In genomic region chr2:135227386-135227785, GRCh38 we compare ENCODE assay signal across 28 cellular contexts.
A peak's percentile ranks its signal among the peaks of the same experiment; 100 is the strongest.
DNase-seq lines count a peak whose midpoint lies in the region; ATAC-seq, FAIRE-seq and TF ChIP-seq lines count a peak whose summit lies in the region.
"Had no signal": no experiment of that assay in that cellular context is flagged by ENCODE, and none has a peak within 500 bp of the region (broad histone marks: within the 10 kb centered on the region; RNA-seq: fewer than 3 reads in every experiment).

No MANE protein-coding gene starts in this region.

- CTCF ChIA-PET in activated naive CD4-positive, alpha-beta T cell treated with anti-CD3 and anti-CD28 coated beads, Interleukin-2, amount 10 ng/mL, durations not matched to agents 7 days and 5 days (lab: Charles Lee) = no interaction called here

- no peaks in the 10 kb centered on the region for H3K4me1 Mint-ChIP-seq in stimulated activated memory B cell treated with anti-CD40 and anti-IgM and Interleukin-4, amounts not matched to agents 10 μg/mL and 1 μg/mL and 100 μg/mL, for 72 hours
- no peaks in the 10 kb centered on the region for H3K4me1 Mint-ChIP-seq in activated naive CD4-positive, alpha-beta T cell treated with anti-CD3 and anti-CD28 coated beads, Interleukin-2, amount 10 ng/mL, durations not matched to agents 7 days and 5 days
- H3K4me1 Mint-ChIP-seq: activated CD4-positive, alpha-beta T cell treated with anti-CD3 and anti-CD28 coated beads, Interleukin-2, amount 10 ng/mL, durations not matched to agents 24 days and 14 days; immature natural killer cell; mesothelial cell of epicardium; naive thymus-derived CD4-positive, alpha-beta T cell had no signal

- H3K4me3 ChIP-seq in AG09309 (ENCODE audit: control insufficient read depth, low read depth, low read length) (no peak overlapping the region), astrocyte of the spinal cord (ENCODE audit: low read depth, low read length) (no peak overlapping the region)
- H3K4me3 ChIP-seq: A549, adrenal gland, gastroesophageal sphincter, Peyer's patch had no signal

- H3K27ac Mint-ChIP-seq in stimulated activated memory B cell treated with anti-CD40 and anti-IgM and Interleukin-4, amounts not matched to agents 10 μg/mL and 1 μg/mL and 100 μg/mL, for 72 hours = no peak overlapping the region
- no peak overlapping the region for H3K27ac Mint-ChIP-seq in activated naive CD4-positive, alpha-beta T cell treated with anti-CD3 and anti-CD28 coated beads, Interleukin-2, amount 10 ng/mL, durations not matched to agents 7 days and 5 days
- H3K27ac Mint-ChIP-seq: activated CD4-positive, alpha-beta T cell treated with anti-CD3 and anti-CD28 coated beads, Interleukin-2, amount 10 ng/mL, durations not matched to agents 24 days and 14 days; immature natural killer cell; mesothelial cell of epicardium; naive thymus-derived CD4-positive, alpha-beta T cell had no signal

- peaks cover 32% of the 10 kb centered on the region for H3K36me3 Mint-ChIP-seq in stimulated activated memory B cell treated with anti-CD40 and anti-IgM and Interleukin-4, amounts not matched to agents 10 μg/mL and 1 μg/mL and 100 μg/mL, for 72 hours
- H3K36me3 Mint-ChIP-seq in activated naive CD4-positive, alpha-beta T cell treated with anti-CD3 and anti-CD28 coated beads, Interleukin-2, amount 10 ng/mL, durations not matched to agents 7 days and 5 days = no peaks in the 10 kb centered on the region

- H3K4me3 Mint-ChIP-seq in stimulated activated memory B cell treated with anti-CD40 and anti-IgM and Interleukin-4, amounts not matched to agents 10 μg/mL and 1 μg/mL and 100 μg/mL, for 72 hours = no peak overlapping the region
- no peak overlapping the region for H3K4me3 Mint-ChIP-seq in activated naive CD4-positive, alpha-beta T cell treated with anti-CD3 and anti-CD28 coated beads, Interleukin-2, amount 10 ng/mL, durations not matched to agents 7 days and 5 days
- H3K4me3 Mint-ChIP-seq: activated CD4-positive, alpha-beta T cell treated with anti-CD3 and anti-CD28 coated beads, Interleukin-2, amount 10 ng/mL, durations not matched to agents 24 days and 14 days; activated T-cell treated with anti-CD3 and anti-CD28 coated beads, Interleukin-2, amount 50 U/mL, for 4 hours; immature natural killer cell; mesothelial cell of epicardium; naive thymus-derived CD4-positive, alpha-beta T cell had no signal

- FAIRE-seq in islet of Langerhans (lab: Jason Lieb, UNC) = peak; percentile 84
- FAIRE-seq: A549, GM12892 had no signal

- no peak for ATAC-seq in stimulated activated memory B cell treated with anti-CD40 and anti-IgM and Interleukin-4, amounts not matched to agents 10 μg/mL and 1 μg/mL and 100 μg/mL, for 72 hours
- no peak for ATAC-seq in GM21515 (IDR thresholded peaks at IDR 0.05; ENCODE audit: unreplicated experiment)
- ATAC-seq: A549; activated T-cell treated with anti-CD3 and anti-CD28 coated beads, Interleukin-2, amount 50 U/mL, for 4 hours; gastroesophageal sphincter; HCT116; left ventricle myocardium superior; naive thymus-derived CD4-positive, alpha-beta T cell had no signal

- TF ChIP-seq CTCF in AG09309 (IDR thresholded peaks at IDR 0.05; ENCODE audit: control insufficient read depth, insufficient read depth, low read depth, low read length, missing control alignments) (no peak), astrocyte of the spinal cord (IDR thresholded peaks at IDR 0.05; ENCODE audit: low read depth, low read length) (no peak)

- DNase-seq in AG09309 (ENCODE audit: low read depth) (peak; percentile 37), GM04504 (ENCODE audit: low read depth) (peak; percentile 74), astrocyte of the spinal cord (ENCODE audit: low read depth, low spot score) (peak; percentile 17)
- DNase-seq in activated naive CD4-positive, alpha-beta T cell treated with anti-CD3 and anti-CD28 coated beads, Interleukin-2, amount 10 ng/mL, durations not matched to agents 7 days and 5 days = no peak
- DNase-seq in stimulated activated CD4-positive, alpha-beta T cell treated with anti-CD3 and anti-CD28 coated beads, Interleukin-15, amount 100 ng/mL, for 24 hours = no peak
- DNase-seq: activated CD4-positive, alpha-beta T cell treated with anti-CD3 and anti-CD28 coated beads, Interleukin-2, amount 10 ng/mL, durations not matched to agents 24 days and 14 days; activated T-cell treated with anti-CD3 and anti-CD28 coated beads, Interleukin-2, amount 50 U/mL, for 4 hours; adrenal gland; Caco-2; DMS79 treated with DMSO at 0.1 percent for 48 hours; effector CD8-positive, alpha-beta T cell; hypothalamus; immature natural killer cell; left ventricle myocardium superior; naive thymus-derived CD4-positive, alpha-beta T cell; NCI-H69; nucleus accumbens; Peyer's patch; SHP77 treated with DMSO at 0.1 percent for 48 hours; trophoblast cell had no signal

- in situ Hi-C loops in astrocyte of the spinal cord (cut with HindIII; ENCODE audit: low sequenced_read_pairs) = no loop called here

- no peaks in the 10 kb centered on the region for H3K27me3 Mint-ChIP-seq in stimulated activated memory B cell treated with anti-CD40 and anti-IgM and Interleukin-4, amounts not matched to agents 10 μg/mL and 1 μg/mL and 100 μg/mL, for 72 hours
- H3K27me3 Mint-ChIP-seq in activated naive CD4-positive, alpha-beta T cell treated with anti-CD3 and anti-CD28 coated beads, Interleukin-2, amount 10 ng/mL, durations not matched to agents 7 days and 5 days = no peaks in the 10 kb centered on the region
- H3K27me3 Mint-ChIP-seq: activated CD4-positive, alpha-beta T cell treated with anti-CD3 and anti-CD28 coated beads, Interleukin-2, amount 10 ng/mL, durations not matched to agents 24 days and 14 days; naive thymus-derived CD4-positive, alpha-beta T cell had no signal

- H3K9me3 Mint-ChIP-seq in stimulated activated memory B cell treated with anti-CD40 and anti-IgM and Interleukin-4, amounts not matched to agents 10 μg/mL and 1 μg/mL and 100 μg/mL, for 72 hours = no peaks in the 10 kb centered on the region
- H3K9me3 Mint-ChIP-seq in activated naive CD4-positive, alpha-beta T cell treated with anti-CD3 and anti-CD28 coated beads, Interleukin-2, amount 10 ng/mL, durations not matched to agents 7 days and 5 days = peaks cover 2% of the 10 kb centered on the region
- H3K9me3 Mint-ChIP-seq: activated CD4-positive, alpha-beta T cell treated with anti-CD3 and anti-CD28 coated beads, Interleukin-2, amount 10 ng/mL, durations not matched to agents 24 days and 14 days; activated T-cell treated with anti-CD3 and anti-CD28 coated beads, Interleukin-2, amount 50 U/mL, for 4 hours; immature natural killer cell; mesothelial cell of epicardium had no signal

Comparison
In these comparisons a context has a peak if more than half of its experiments do, and no peak if none do; other contexts are left out.
1. DNase-seq: peak in AG09309 (single experiment), GM04504 (single experiment) and astrocyte of the spinal cord (single experiment); none in activated naive CD4-positive, alpha-beta T cell treated with anti-CD3 and anti-CD28 coated beads, Interleukin-2, amount 10 ng/mL, durations not matched to agents 7 days and 5 days (single experiment) and stimulated activated CD4-positive, alpha-beta T cell treated with anti-CD3 and anti-CD28 coated beads, Interleukin-15, amount 100 ng/mL, for 24 hours (single experiment).